Comparison of ENCODE assay signal across 8 cellular contexts in genomic region chr19:50090706-50091105, GRCh38.
A peak's percentile ranks its signal among the peaks of the same experiment; 100 is the strongest.
DNase-seq lines count a peak whose midpoint lies in the region; TF ChIP-seq lines count a peak whose summit lies in the region.
"Not testable (repeated sequence)": the region's sequence is repeated elsewhere in the genome, so short reads cannot be mapped to it uniquely, and the experiment has no call there.

No MANE protein-coding gene starts in this region.

- not testable (repeated sequence) for H3K9me3 Mint-ChIP-seq in HFFc6; activated CD4-positive, alpha-beta memory T cell treated with anti-CD3 and anti-CD28 coated beads, Interleukin-2, amount 10 ng/mL, durations not matched to agents 7 days and 5 days; activated naive CD4-positive, alpha-beta T cell treated with anti-CD3 and anti-CD28 coated beads for 36 hours; type B pancreatic cell

- H3K27me3 Mint-ChIP-seq in HFFc6 (ENCODE audit: insufficient read depth); activated CD4-positive, alpha-beta memory T cell treated with anti-CD3 and anti-CD28 coated beads, Interleukin-2, amount 10 ng/mL, durations not matched to agents 7 days and 5 days; activated naive CD4-positive, alpha-beta T cell treated with anti-CD3 and anti-CD28 coated beads for 36 hours (ENCODE audit: low read depth); type B pancreatic cell: not testable (repeated sequence)

- CTCF ChIA-PET in activated CD4-positive, alpha-beta memory T cell treated with anti-CD3 and anti-CD28 coated beads, Interleukin-2, amount 10 ng/mL, durations not matched to agents 7 days and 5 days (lab: Charles Lee) = not testable (repeated sequence)
- CTCF ChIA-PET in activated naive CD4-positive, alpha-beta T cell treated with anti-CD3 and anti-CD28 coated beads for 36 hours (lab: Charles Lee) = interaction anchor here (0.6 kb wide), 1 partner anchor 18 kb away, joined by 3 read pairs; no protein-coding TSS in a partner anchor

- H3K4me3 Mint-ChIP-seq in HFFc6; activated CD4-positive, alpha-beta memory T cell treated with anti-CD3 and anti-CD28 coated beads, Interleukin-2, amount 10 ng/mL, durations not matched to agents 7 days and 5 days; activated naive CD4-positive, alpha-beta T cell treated with anti-CD3 and anti-CD28 coated beads for 36 hours; type B pancreatic cell: not testable (repeated sequence)

- in situ Hi-C loops in SK-MEL-5 (cut with HindIII; ENCODE audit: low pct_unique_long_range_greater_than_20kb, low sequenced_read_pairs) = not testable (repeated sequence)

- not testable (repeated sequence) for H3K36me3 Mint-ChIP-seq in HFFc6 (ENCODE audit: low read depth); activated CD4-positive, alpha-beta memory T cell treated with anti-CD3 and anti-CD28 coated beads, Interleukin-2, amount 10 ng/mL, durations not matched to agents 7 days and 5 days (ENCODE audit: low read depth); activated naive CD4-positive, alpha-beta T cell treated with anti-CD3 and anti-CD28 coated beads for 36 hours (ENCODE audit: low read depth); type B pancreatic cell

- POLR2A ChIA-PET in activated CD4-positive, alpha-beta memory T cell treated with anti-CD3 and anti-CD28 coated beads, Interleukin-2, amount 10 ng/mL, durations not matched to agents 7 days and 5 days (lab: Charles Lee) = not testable (repeated sequence)

- TF ChIP-seq CTCF in HFFc6 (IDR thresholded peaks at IDR 0.05) (peak; percentile 67), foreskin fibroblast (IDR thresholded peaks at IDR 0.05; ENCODE audit: low read depth, low read length) (peak; percentile 4), type B pancreatic cell (conservative IDR thresholded peaks at IDR 0.05) (peak; percentile 53)

- not testable (repeated sequence) for H3K27ac Mint-ChIP-seq in HFFc6; activated CD4-positive, alpha-beta memory T cell treated with anti-CD3 and anti-CD28 coated beads, Interleukin-2, amount 10 ng/mL, durations not matched to agents 7 days and 5 days; activated naive CD4-positive, alpha-beta T cell treated with anti-CD3 and anti-CD28 coated beads for 36 hours; type B pancreatic cell

- DNase-seq in D341Med (ENCODE audit: low spot score) (peak; percentile 30), SK-MEL-5 (ENCODE audit: low read depth, low spot score) (peak; percentile 72)
- not testable (repeated sequence) for DNase-seq in HFFc6; foreskin fibroblast; type B pancreatic cell (ENCODE audit: extremely low spot score, unreplicated experiment)
- peak; percentile 41 for DNase-seq in activated CD4-positive, alpha-beta memory T cell treated with anti-CD3 and anti-CD28 coated beads, Interleukin-2, amount 10 ng/mL, durations not matched to agents 7 days and 5 days
- DNase-seq in activated naive CD4-positive, alpha-beta T cell treated with anti-CD3 and anti-CD28 coated beads for 36 hours = peak; percentile 53
- peak; percentile 15 to 32 for DNase-seq in stimulated activated CD4-positive, alpha-beta T cell treated with anti-CD3 and anti-CD28 coated beads, Interleukin-1b, Interleukin-23, amount 100 ng/mL, for 4 hours (ENCODE audit: low read depth in 2 of 2)

- not testable (repeated sequence) for H3K4me1 Mint-ChIP-seq in HFFc6 (ENCODE audit: low read depth); activated CD4-positive, alpha-beta memory T cell treated with anti-CD3 and anti-CD28 coated beads, Interleukin-2, amount 10 ng/mL, durations not matched to agents 7 days and 5 days; activated naive CD4-positive, alpha-beta T cell treated with anti-CD3 and anti-CD28 coated beads for 36 hours (ENCODE audit: low read depth); type B pancreatic cell (ENCODE audit: unreplicated experiment)

- intact Hi-C loops in activated naive CD4-positive, alpha-beta T cell treated with anti-CD3 and anti-CD28 coated beads for 36 hours (cut with micrococcal nuclease) = not testable (repeated sequence)

- H3K4me3 ChIP-seq in foreskin fibroblast (ENCODE audit: low read depth in 1 of 2, low read length in 2 of 2) = not testable (repeated sequence)

Comparison
In these comparisons a context has a peak if more than half of its experiments do, and no peak if none do; other contexts are left out.
1. CTCF ChIP-seq: peak in every context shown above with its lines; median percentile 67 in HFFc6; 53 in type B pancreatic cell; 4 in foreskin fibroblast.